In the genomic region with DNA sequence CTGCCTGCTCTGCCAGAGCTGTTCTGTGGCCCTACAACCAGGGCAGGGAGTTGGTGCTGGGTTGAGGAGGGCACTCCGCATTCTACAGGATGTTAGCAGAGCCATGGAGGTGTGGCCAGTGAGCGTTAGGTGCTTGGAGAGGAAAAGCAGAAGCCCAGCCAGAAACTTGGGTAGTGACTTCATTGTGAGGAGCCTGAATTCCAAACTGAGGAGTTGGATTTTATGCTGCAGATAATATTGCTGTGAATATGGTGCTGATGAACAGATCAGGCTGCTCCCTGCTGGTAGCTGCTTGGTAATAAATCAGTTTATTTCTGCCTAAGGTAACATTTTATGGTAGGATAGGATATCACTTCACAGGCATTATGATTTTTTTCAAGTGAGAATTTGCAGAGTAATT, we compare ENCODE assay signal across 13 cellular contexts. TPM values are rescaled to one million over a fixed set of nuclear protein-coding genes. Genes with fewer than 3 reads are reported as not detected.
A peak's percentile ranks its signal among the peaks of the same experiment; 100 is the strongest.
DNase-seq lines count a peak whose midpoint lies in the region; ATAC-seq, FAIRE-seq and TF ChIP-seq lines count a peak whose summit lies in the region.
"Had no signal": no experiment of that assay in that cellular context is flagged by ENCODE, and none has a peak within 500 bp of the region (broad histone marks: within the 10 kb centered on the region; RNA-seq: fewer than 3 reads in every experiment).

No MANE protein-coding gene starts in this region.

- no peak overlapping the region for H3K23ac ChIP-seq in neuronal stem cell (ENCODE audit: low read depth, low read length, poor library complexity)

- H2BK5ac ChIP-seq in neuronal stem cell (ENCODE audit: low read length) = peak overlapping the region; percentile 84

- no peak overlapping the region for H3K4me2 ChIP-seq in neuronal stem cell (ENCODE audit: insufficient read depth, low read length, poor library complexity, severe bottlenecking)

- H2AK5ac ChIP-seq in neuronal stem cell (ENCODE audit: low read depth, low read length) = no peak overlapping the region

- no peaks in the 10 kb centered on the region for H3K79me1 ChIP-seq in neuronal stem cell (ENCODE audit: low read depth, low read length)

- no CpG with 5 or more reads among the region's 2 CpGs for WGBS in neuronal stem cell (ENCODE audit: extremely low coverage in 2 of 2, insufficient read length in 2 of 2, insufficient replicate concordance in 1 of 2), 2 donors

- H3K9me3 ChIP-seq in neuronal stem cell (replicated peaks in 1 of 2; ENCODE audit: control insufficient read depth in 2 of 2, insufficient read depth in 1 of 2, low read depth in 1 of 2, low read length in 2 of 2) = no peaks in the 10 kb centered on the region
- H3K9me3 ChIP-seq: gastroesophageal sphincter had no signal

- H3K9ac ChIP-seq in neuronal stem cell (ENCODE audit: low read depth, low read length, poor library complexity) = peak overlapping the region; percentile 27

- peak overlapping the region; percentile 92 for H2BK12ac ChIP-seq in neuronal stem cell (ENCODE audit: low read length)

- peak overlapping the region; percentile 61 for H2BK15ac ChIP-seq in neuronal stem cell (ENCODE audit: low read length)

- peaks cover 0 to 12% of the 10 kb centered on the region in 2 donors for H3K4me1 ChIP-seq in neuronal stem cell (ENCODE audit: control insufficient read depth in 2 of 2, insufficient read depth in 1 of 2, low read depth in 1 of 2, low read length in 2 of 2)
- H3K4me1 ChIP-seq: gastroesophageal sphincter had no signal

- H3K27me3 ChIP-seq in bronchial epithelial cell (ENCODE audit: control insufficient read depth, insufficient read depth, low read length) (no peaks in the 10 kb centered on the region), neuronal stem cell (ENCODE audit: control insufficient read depth in 3 of 3, insufficient read depth in 3 of 3, low read depth in 1 of 3, low read length in 3 of 3) (no peaks in the 10 kb centered on the region)

- no peak overlapping the region for H2BK120ac ChIP-seq in neuronal stem cell (ENCODE audit: low read depth, low read length)

- ATAC-seq in HG03439 (IDR thresholded peaks at IDR 0.05; ENCODE audit: unreplicated experiment) (no peak), GM21515 (IDR thresholded peaks at IDR 0.05; ENCODE audit: unreplicated experiment) (no peak)
- ATAC-seq: gastroesophageal sphincter had no signal

- H3K4ac ChIP-seq in neuronal stem cell (ENCODE audit: low read length) = no peak overlapping the region

- no peak for TF ChIP-seq CTCF in bronchial epithelial cell (IDR thresholded peaks at IDR 0.05; ENCODE audit: insufficient read depth, low read length, severe bottlenecking)

- H3K27ac ChIP-seq in neuronal stem cell (replicated peaks; ENCODE audit: low read length) = peak overlapping the region; percentile 6
- H3K27ac ChIP-seq: gastroesophageal sphincter had no signal

- peak overlapping the region; percentile 65 for H3K18ac ChIP-seq in neuronal stem cell (ENCODE audit: low read length)

- no peak for FAIRE-seq in bronchial epithelial cell (lab: Jason Lieb, UNC)

- no peak overlapping the region for H4K91ac ChIP-seq in neuronal stem cell (ENCODE audit: low read depth, low read length, poor library complexity)

- H2AFZ ChIP-seq in neuronal stem cell (ENCODE audit: low read length) = no peak overlapping the region

- DNase-seq in DMS53 (lab: John Stamatoyannopoulos, UW) (peak; percentile 4), DMS53 treated with DMSO at 0.1 percent for 48 hours (lab: John Stamatoyannopoulos, UW; ENCODE audit: unreplicated experiment) (no peak), M059J (ENCODE audit: low read depth) (peak; percentile 38), bronchial epithelial cell (ENCODE audit: low read depth) (peak; percentile 22), neuronal stem cell (ENCODE audit: low spot score) (no peak)
- DNase-seq in activated CD4-positive, alpha-beta T cell treated with anti-CD3 and anti-CD28 coated beads for 48 hours = no peak
- DNase-seq: 8988T, amygdala, NCI-H2029 treated with DMSO at 0.1 percent for 48 hours, retina had no signal

- H3K14ac ChIP-seq in neuronal stem cell (ENCODE audit: low read length) = no peak overlapping the region

- H3K36me3 ChIP-seq in bronchial epithelial cell (ENCODE audit: control insufficient read depth, insufficient read depth, low read length) (no peaks in the 10 kb centered on the region), neuronal stem cell (replicated peaks in 1 of 2; ENCODE audit: control insufficient read depth in 2 of 2, insufficient read depth in 2 of 2, low read length in 2 of 2) (no peaks in the 10 kb centered on the region)
- H3K36me3 ChIP-seq: gastroesophageal sphincter had no signal

- no peak overlapping the region for H4K8ac ChIP-seq in neuronal stem cell (ENCODE audit: low read depth, low read length)

- no peak overlapping the region for H3K4me3 ChIP-seq in bronchial epithelial cell (ENCODE audit: low read depth, low read length)
- H3K4me3 ChIP-seq in neuronal stem cell (ENCODE audit: low read length in 2 of 2) = no peak overlapping the region
- H3K4me3 ChIP-seq: gastroesophageal sphincter had no signal

RNA-seq across cellular contexts. Expression of gene CCDC175, which starts 7.1 kb away (rescaled TPM):
- not detected in 2 replicates for total RNA-seq in M059J (2014; rRNA removed; shearing (Covaris generic))
- total RNA-seq in bronchial epithelial cell = not detected in 2 replicates
- polyA plus RNA-seq in neuronal stem cell (2013, experiment 1 of 2) = 0.81 TPM
- polyA plus RNA-seq in neuronal stem cell (2013, experiment 2 of 2) = 0.43 TPM
- total RNA-seq: gastroesophageal sphincter had no signal

Comparison
In these comparisons a context has a peak if more than half of its experiments do, and no peak if none do; other contexts are left out.
1. DNase-seq: peak in DMS53 (single experiment), M059J (single experiment) and bronchial epithelial cell (single experiment); none in DMS53 treated with DMSO at 0.1 percent for 48 hours (single experiment), neuronal stem cell (single experiment) and activated CD4-positive, alpha-beta T cell treated with anti-CD3 and anti-CD28 coated beads for 48 hours (single experiment).